In genomic region chr13:94550030-94550738, GRCh38 we compare ENCODE assay signal across 1 cellular context.
TF ChIP-seq lines count a peak whose summit lies in the region.

No MANE protein-coding gene starts in this region.

TF ChIP-seq in GM23338, 12 proteins besides CTCF, POLR2A, EP300 and RAD21 (continued from another document):
- TF ChIP-seq ETS1 (IDR thresholded peaks at IDR 0.05) = no peak
- TF ChIP-seq STAT1 (IDR thresholded peaks at IDR 0.05; ENCODE audit: unreplicated experiment) = no peak
- TF ChIP-seq ZNF331 (CRISPR knock-in tag; IDR thresholded peaks at IDR 0.05; ENCODE audit: low read depth) = no peak
- no peak for TF ChIP-seq JUNB (IDR thresholded peaks at IDR 0.05; ENCODE audit: unreplicated experiment)
- no peak for TF ChIP-seq EZH2phosphoT487 (IDR thresholded peaks at IDR 0.05; ENCODE audit: unreplicated experiment)
- no peak; the same call in 1 of the 2 replicates for TF ChIP-seq CREB1 (CRISPR knock-in tag; IDR thresholded peaks at IDR 0.05; ENCODE audit: low read depth)
- no peak for TF ChIP-seq EZH2 (IDR thresholded peaks at IDR 0.05; ENCODE audit: low read depth, unreplicated experiment)
TF ChIP-seq in GM23338: peak in this region for 0.
